In the genomic region with DNA sequence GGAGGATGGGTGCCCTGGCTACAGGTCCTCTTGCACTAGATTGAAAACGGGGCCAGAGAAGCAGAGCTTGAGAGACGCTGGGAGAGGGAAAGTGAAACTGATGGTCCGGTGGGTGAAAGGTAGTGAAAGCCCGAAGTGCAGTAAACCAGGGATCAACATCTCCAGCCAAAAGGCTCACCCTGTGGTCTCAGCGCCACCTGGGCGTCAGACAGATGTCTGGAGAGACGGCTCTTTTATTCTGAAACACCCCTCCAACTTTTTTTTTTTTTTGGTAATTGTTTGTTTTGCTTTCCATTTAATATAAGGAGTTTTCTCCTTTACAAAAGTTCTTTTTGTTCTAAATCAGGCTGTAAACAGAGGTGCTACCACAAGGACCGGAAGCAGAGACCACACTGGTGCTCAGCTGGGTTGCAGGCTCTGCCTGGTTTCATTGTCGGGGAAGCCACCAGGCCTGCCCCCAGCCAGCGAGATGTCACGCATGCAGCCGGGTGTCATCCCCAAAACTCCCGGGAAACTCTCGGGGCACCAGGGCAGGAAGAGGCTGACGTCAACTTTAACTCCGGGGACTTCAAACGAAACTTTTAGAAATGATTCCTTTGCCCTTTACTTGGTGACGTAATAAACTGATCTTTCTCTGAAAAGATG, we compare ENCODE assay signal across 8 cellular contexts. TPM values are rescaled to one million over a fixed set of nuclear protein-coding genes. Genes with fewer than 3 reads are reported as not detected.
DNase-seq lines count a peak whose midpoint lies in the region; ATAC-seq and TF ChIP-seq lines count a peak whose summit lies in the region.

No MANE protein-coding gene starts in this region.

- no peaks in the 10 kb centered on the region for H3K27me3 ChIP-seq in gastrocnemius medialis

- H3K4me3 ChIP-seq in fibroblast of villous mesenchyme (ENCODE audit: low read depth, low read length) (peak overlapping the region; percentile 46), gastrocnemius medialis (peak overlapping the region; percentile 22 to 51 (median 45))

- no peak for TF ChIP-seq POLR2A in gastrocnemius medialis (IDR thresholded peaks at IDR 0.05)

- peak overlapping the region; percentile 43 to 74 (median 62) for H3K27ac ChIP-seq in gastrocnemius medialis

- in situ Hi-C loops in gastrocnemius medialis (cut with MboI; ENCODE audit: low sequenced_read_pairs in 4 of 4) = no loop called here

- H3K9me3 ChIP-seq in gastrocnemius medialis = no peaks in the 10 kb centered on the region

- H3K36me3 ChIP-seq in gastrocnemius medialis = no peaks in the 10 kb centered on the region

- intact Hi-C loops in gastrocnemius medialis (cut with DNase I; ENCODE audit: low total_unique reads) = no loop called here

- DNase-seq in NCI-H748 (lab: John Stamatoyannopoulos, UW; ENCODE audit: unreplicated experiment) = peak; percentile 23
- DNase-seq in NCI-H748 treated with DMSO at 0.1 percent for 48 hours (lab: John Stamatoyannopoulos, UW) = no peak
- DNase-seq in NOMO-1 treated with dmso at 0.1 percent for 144 hours (lab: John Stamatoyannopoulos, UW; ENCODE audit: unreplicated experiment) = peak; percentile 27
- peak; percentile 82 for DNase-seq in activated T-helper 1 cell treated with Interleukin-2 at 50 U/mL for 16 hours (ENCODE audit: low read depth)
- DNase-seq in fibroblast of villous mesenchyme (ENCODE audit: low read depth) = peak; percentile 80
- DNase-seq in gastrocnemius medialis = peak in 1 of 2 donors; percentile 47
- no peak for DNase-seq in SK-N-DZ (ENCODE audit: low spot score)

- H3K4me1 ChIP-seq in gastrocnemius medialis = peaks cover 4% of the 10 kb centered on the region in 2 donors

- TF ChIP-seq CTCF in fibroblast of villous mesenchyme (IDR thresholded peaks at IDR 0.05; ENCODE audit: insufficient read depth, low read depth, low read length) (peak; percentile 27), gastrocnemius medialis (IDR thresholded peaks at IDR 0.05 in 4 of 5, conservative IDR thresholded peaks at IDR 0.05 in 1 of 5) (peak in 1 of 5 experiments; percentile 32)

- ATAC-seq in HG02840 (IDR thresholded peaks at IDR 0.05; ENCODE audit: low FRiP score, unreplicated experiment) (peak; percentile 64), gastrocnemius medialis (peak; percentile 62 to 73)

RNA-seq across cellular contexts. Expression of a gene that starts 11.2 kb away (rescaled TPM):
- total RNA-seq in fibroblast of villous mesenchyme (under 0.01 TPM in 1 of 2 replicates, not detected in the other), gastrocnemius medialis (1 to 10 TPM in 1 of 4 donors, not detected in 3; 2.1 TPM)
- not detected in 2 replicates for polyA plus RNA-seq in SK-N-DZ (2014; cell fraction: cytosol; rRNA removed)
- polyA plus RNA-seq in SK-N-DZ (2014; cell fraction: nucleus; rRNA removed) = not detected in 2 replicates

RNA-seq across cellular contexts. Expression of a gene that starts 37.9 kb away (rescaled TPM):
- total RNA-seq in fibroblast of villous mesenchyme (29.6 and 47.5 TPM in 2 replicates), gastrocnemius medialis (10 to 100 TPM; 53.2 to 67.4 (median 60.1) TPM)
- 53.5 and 71.4 TPM in 2 replicates for polyA plus RNA-seq in SK-N-DZ (2014; cell fraction: cytosol; rRNA removed)
- 213 and 282 TPM in 2 replicates for polyA plus RNA-seq in SK-N-DZ (2014; cell fraction: nucleus; rRNA removed)

Comparison
In these comparisons a context has a peak if more than half of its experiments do, and no peak if none do; other contexts are left out.
1. DNase-seq: peak in NCI-H748 (single experiment), NOMO-1 treated with dmso at 0.1 percent for 144 hours (single experiment), activated T-helper 1 cell treated with Interleukin-2 at 50 U/mL for 16 hours (single experiment) and fibroblast of villous mesenchyme (single experiment); none in NCI-H748 treated with DMSO at 0.1 percent for 48 hours (single experiment) and SK-N-DZ (single experiment).